In genomic region chr14:34018564-34019244, GRCh38 we compare ENCODE assay signal across 8 cellular contexts.
DNase-seq lines count a peak whose midpoint lies in the region; ATAC-seq and TF ChIP-seq lines count a peak whose summit lies in the region.

No MANE protein-coding gene starts in this region.

- peak; percentile 44 for DNase-seq in GM12864 (ENCODE audit: low read depth)
- peak; percentile 21 for DNase-seq in activated CD4-positive, alpha-beta T cell treated with anti-CD3 and anti-CD28 coated beads, Interleukin-2, amount 10 ng/mL, durations not matched to agents 7 days and 5 days
- DNase-seq in left kidney (ENCODE audit: low read depth, low spot score) = peak; percentile 17
- no peak for DNase-seq in HFFc6
- DNase-seq in NCI-H1048 (lab: John Stamatoyannopoulos, UW) = no peak
- DNase-seq in EL = no peak
- DNase-seq in DMS153 (lab: John Stamatoyannopoulos, UW) = no peak

- H3K27me3 Mint-ChIP-seq in activated CD4-positive, alpha-beta T cell treated with anti-CD3 and anti-CD28 coated beads, Interleukin-2, amount 10 ng/mL, durations not matched to agents 7 days and 5 days = peaks cover 13% of the 10 kb centered on the region
- H3K27me3 Mint-ChIP-seq in HFFc6 (ENCODE audit: insufficient read depth) = no peaks in the 10 kb centered on the region; the same call in 1 of the 2 replicates

- POLR2A ChIA-PET in activated CD4-positive, alpha-beta T cell treated with anti-CD3 and anti-CD28 coated beads, Interleukin-2, amount 10 ng/mL, durations not matched to agents 7 days and 5 days (lab: Charles Lee) = interaction anchor here (0.6 to 0.8 kb wide), 2 partner anchors 24 to 25 kb away, joined by 3 read pairs; no protein-coding TSS in a partner anchor

- H3K4me3 ChIP-seq in GM12864 (ENCODE audit: low read depth, low read length) = peak overlapping the region; percentile 56

- peak; percentile 59 for ATAC-seq in HG02623 (IDR thresholded peaks at IDR 0.05; ENCODE audit: unreplicated experiment)

- peak overlapping the region; percentile 74 for H3K4me3 Mint-ChIP-seq in activated CD4-positive, alpha-beta T cell treated with anti-CD3 and anti-CD28 coated beads, Interleukin-2, amount 10 ng/mL, durations not matched to agents 7 days and 5 days
- H3K4me3 Mint-ChIP-seq in HFFc6 = no peak overlapping the region

- CTCF ChIA-PET in activated CD4-positive, alpha-beta T cell treated with anti-CD3 and anti-CD28 coated beads, Interleukin-2, amount 10 ng/mL, durations not matched to agents 7 days and 5 days (lab: Charles Lee) = interaction anchor here (0.7 to 1.3 kb wide), 3 partner anchors 12 to 41 kb away, joined by 3 to 5 read pairs (median 4); no protein-coding TSS in a partner anchor

- peaks cover 8% of the 10 kb centered on the region for H3K36me3 Mint-ChIP-seq in activated CD4-positive, alpha-beta T cell treated with anti-CD3 and anti-CD28 coated beads, Interleukin-2, amount 10 ng/mL, durations not matched to agents 7 days and 5 days (ENCODE audit: low read depth)
- no peaks in the 10 kb centered on the region for H3K36me3 Mint-ChIP-seq in HFFc6 (ENCODE audit: low read depth)

- peaks cover 37% of the 10 kb centered on the region for H3K4me1 Mint-ChIP-seq in activated CD4-positive, alpha-beta T cell treated with anti-CD3 and anti-CD28 coated beads, Interleukin-2, amount 10 ng/mL, durations not matched to agents 7 days and 5 days
- H3K4me1 Mint-ChIP-seq in HFFc6 (ENCODE audit: low read depth) = no peaks in the 10 kb centered on the region

- H3K9me3 Mint-ChIP-seq in activated CD4-positive, alpha-beta T cell treated with anti-CD3 and anti-CD28 coated beads, Interleukin-2, amount 10 ng/mL, durations not matched to agents 7 days and 5 days = no peaks in the 10 kb centered on the region
- H3K9me3 Mint-ChIP-seq in HFFc6 = no peaks in the 10 kb centered on the region; the same call in 1 of the 2 replicates

- H3K27ac Mint-ChIP-seq in activated CD4-positive, alpha-beta T cell treated with anti-CD3 and anti-CD28 coated beads, Interleukin-2, amount 10 ng/mL, durations not matched to agents 7 days and 5 days = peak overlapping the region; percentile 94
- H3K27ac Mint-ChIP-seq in HFFc6 = no peak overlapping the region

- TF ChIP-seq CTCF in GM12864 (IDR thresholded peaks at IDR 0.05; ENCODE audit: low read depth, low read length, missing control alignments) = no peak
- TF ChIP-seq CTCF in HFFc6 (IDR thresholded peaks at IDR 0.05) = no peak

Comparison
In these comparisons a context has a peak if more than half of its experiments do, and no peak if none do; other contexts are left out.
1. DNase-seq: peak in GM12864 (single experiment), activated CD4-positive, alpha-beta T cell treated with anti-CD3 and anti-CD28 coated beads, Interleukin-2, amount 10 ng/mL, durations not matched to agents 7 days and 5 days (single experiment) and left kidney (single experiment); none in HFFc6 (single experiment), NCI-H1048 (single experiment), EL (single experiment) and DMS153 (single experiment).